22 cellular contexts compared by ENCODE assay signal in genomic region chr13:28177327-28177726, GRCh38. TPM values are rescaled to one million over a fixed set of nuclear protein-coding genes. Genes with fewer than 3 reads are reported as not detected.
DNase-seq lines count a peak whose midpoint lies in the region; ATAC-seq and TF ChIP-seq lines count a peak whose summit lies in the region.
"Had no signal": no experiment of that assay in that cellular context is flagged by ENCODE, and none has a peak within 500 bp of the region (broad histone marks: within the 10 kb centered on the region; RNA-seq: fewer than 3 reads in every experiment).

No MANE protein-coding gene starts in this region.

- H3K36me3 ChIP-seq in HEK293 (ENCODE audit: control insufficient read depth in 2 of 2, insufficient read depth in 1 of 2, low read length in 2 of 2) = no peaks in the 10 kb centered on the region
- no peaks in the 10 kb centered on the region for H3K36me3 ChIP-seq in PC-3 (ENCODE audit: low read depth, low read length)
- H3K36me3 ChIP-seq in mucosa of descending colon (ENCODE audit: low read depth) = no peaks in the 10 kb centered on the region
- H3K36me3 ChIP-seq in SJCRH30 = peaks cover 21% of the 10 kb centered on the region

- H3K9me3 ChIP-seq in HEK293 (ENCODE audit: control insufficient read depth, insufficient read depth, low read depth, low read length) = no peaks in the 10 kb centered on the region
- H3K9me3 ChIP-seq in PC-3 (ENCODE audit: low read length) = no peaks in the 10 kb centered on the region
- no peaks in the 10 kb centered on the region for H3K9me3 ChIP-seq in mucosa of descending colon
- no peaks in the 10 kb centered on the region for H3K9me3 ChIP-seq in SJCRH30 (replicated peaks)
- H3K9me3 ChIP-seq: BE2C had no signal

- no peak overlapping the region for H3K4me2 ChIP-seq in PC-3 (ENCODE audit: low read length)
- H3K4me2 ChIP-seq: BLaER1 treated with 17β-estradiol and CSF1 and Interleukin-3, amounts not matched to agents 10 nM and 100 nM; GM23338 had no signal

- no peaks in the 10 kb centered on the region for H3K27me3 ChIP-seq in PC-3 (ENCODE audit: low read length)
- H3K27me3 ChIP-seq in SJCRH30 = no peaks in the 10 kb centered on the region
- H3K27me3 ChIP-seq: BE2C; BLaER1 treated with 17β-estradiol and CSF1 and Interleukin-3, amounts not matched to agents 10 nM and 100 nM had no signal

- BruUV-seq in PC-3 (replicated peaks; lab: Mats Ljungman, UMichigan) = no TSS peak

- TF ChIP-seq CTCF in HEK293 (tag by site-specific recombination; IDR thresholded peaks at IDR 0.05) (no peak), PC-3 (conservative IDR thresholded peaks at IDR 0.05; ENCODE audit: low read depth, low read length) (no peak), VCaP (conservative IDR thresholded peaks at IDR 0.05) (no peak), mucosa of descending colon (IDR thresholded peaks at IDR 0.05) (no peak)

- ATAC-seq in PC-3 = peak; percentile 41
- ATAC-seq in mucosa of descending colon = peak; percentile 25
- ATAC-seq in GM18909 (IDR thresholded peaks at IDR 0.05; ENCODE audit: poor library complexity, unreplicated experiment) = no peak
- ATAC-seq: GM23338, HCT116 had no signal

- no peak for DNase-seq in PC-3
- DNase-seq in mucosa of descending colon = no peak
- no peak for DNase-seq in SJCRH30
- DNase-seq in ureter (ENCODE audit: low spot score) = no peak
- no peak for DNase-seq in activated CD8-positive, alpha-beta memory T cell treated with anti-CD3 and anti-CD28 coated beads for 24 hours
- DNase-seq: ACHN; AML-193; BE2C; Calu3; CD4-positive, alpha-beta T cell; CD8-positive, alpha-beta memory T cell; COR-L47; DMS53; DMS79 treated with DMSO at 0.1 percent for 48 hours; GF-D8; H9 had no signal

- H3K79me2 ChIP-seq in PC-3 (ENCODE audit: low read length) = peaks cover 27% of the 10 kb centered on the region

- intact Hi-C loops in PC-3 (cut with micrococcal nuclease) = no loop called here
- intact Hi-C loops in mucosa of descending colon (cut with DNase I, micrococcal nuclease) = no loop called here

- H3K9me2 ChIP-seq in PC-3 (replicated peaks; ENCODE audit: low read length) = no peaks in the 10 kb centered on the region

- H3K27ac ChIP-seq in HEK293 (ENCODE audit: extremely low read depth, low read depth, low read length) (no peak overlapping the region), PC-3 (ENCODE audit: low read length) (no peak overlapping the region), VCaP (peak overlapping the region; percentile 18; the same call in 1 of the 2 replicates), SJCRH30 (no peak overlapping the region)
- H3K27ac ChIP-seq: BLaER1 treated with 17β-estradiol and CSF1 and Interleukin-3, amounts not matched to agents 10 nM and 100 nM had no signal

- H3K4me3 ChIP-seq in HEK293 (ENCODE audit: low read depth, low read length) (no peak overlapping the region), PC-3 (ENCODE audit: low read length) (no peak overlapping the region), mucosa of descending colon (no peak overlapping the region), SJCRH30 (no peak overlapping the region)
- H3K4me3 ChIP-seq: BLaER1 treated with 17β-estradiol and CSF1 and Interleukin-3, amounts not matched to agents 10 nM and 100 nM; GM23338 had no signal

- CTCF ChIA-PET in HEK293 (lab: Yijun Ruan, JAX) = no interaction called here
- CTCF ChIA-PET in PC-3 (lab: Charles Lee) = no interaction called here

- no peak overlapping the region for H2AFZ ChIP-seq in PC-3 (ENCODE audit: low read length)
- H2AFZ ChIP-seq: GM23338 had no signal

- H3K9ac ChIP-seq in PC-3 (ENCODE audit: low read length) = no peak overlapping the region
- H3K9ac ChIP-seq: BLaER1 treated with 17β-estradiol and CSF1 and Interleukin-3, amounts not matched to agents 10 nM and 100 nM had no signal

- H4K20me1 ChIP-seq in PC-3 (ENCODE audit: low read length) = peaks cover 20% of the 10 kb centered on the region

- H3K4me1 ChIP-seq in HEK293 (ENCODE audit: control insufficient read depth, insufficient read depth, low read length) (peaks cover 9% of the 10 kb centered on the region), PC-3 (ENCODE audit: insufficient read depth, low read length) (peaks cover 48% of the 10 kb centered on the region), mucosa of descending colon (ENCODE audit: low read depth) (no peaks in the 10 kb centered on the region), SJCRH30 (no peaks in the 10 kb centered on the region)
- H3K4me1 ChIP-seq: BE2C; BLaER1 treated with 17β-estradiol and CSF1 and Interleukin-3, amounts not matched to agents 10 nM and 100 nM had no signal

- H3F3A ChIP-seq in PC-3 (ENCODE audit: low read length, unreplicated experiment) = no peaks in the 10 kb centered on the region

- POLR2A ChIA-PET in HEK293 (lab: Yijun Ruan, JAX) = no interaction called here
- POLR2A ChIA-PET in PC-3 (lab: Charles Lee; ENCODE audit: unreplicated experiment) = no interaction called here

TF ChIP-seq in HEK293, 187 proteins besides CTCF, POLR2A, EP300 and RAD21:
- TF ChIP-seq ZNF366 (tag by site-specific recombination; conservative IDR thresholded peaks at IDR 0.05) = no peak
- TF ChIP-seq PRDM6 (tag by site-specific recombination; IDR thresholded peaks at IDR 0.05) = peak; percentile 15; the same call in 1 of the 2 replicates

RNA-seq across cellular contexts. Expression of gene PAN3, which starts 39.0 kb away (rescaled TPM):
- total RNA-seq in PC-3 (2014; rRNA removed) (14.6 and 21.8 TPM in 2 replicates), mucosa of descending colon (10 to 100 TPM; 28.4 to 43.7 (median 40.2) TPM), ureter (54.6 TPM)
- total RNA-seq in SJCRH30 (2014; rRNA removed; shearing (Covaris generic)) = 28.7 and 33.4 TPM in 2 replicates
